In the genomic region with DNA sequence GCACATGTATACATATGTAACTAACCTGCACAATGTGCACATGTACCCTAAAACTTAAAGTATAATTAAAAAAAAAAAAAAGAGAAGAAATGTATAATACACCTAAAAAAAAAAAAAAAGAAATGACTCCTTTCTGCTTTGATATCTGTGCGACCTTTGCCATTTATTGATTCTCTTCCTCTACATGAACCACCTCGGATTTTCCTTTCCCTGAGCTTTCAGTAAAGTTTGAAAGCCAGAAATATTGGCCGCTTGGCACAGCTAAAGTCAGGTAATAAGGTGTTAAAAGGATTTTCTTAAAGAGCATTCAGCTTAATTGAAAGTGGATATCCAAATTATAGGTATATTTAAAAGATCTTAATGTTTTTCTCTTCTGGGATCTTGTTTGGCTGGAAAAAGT, we compare ENCODE assay signal across 28 cellular contexts.
"Had no signal": no experiment of that assay in that cellular context is flagged by ENCODE, and none has a peak within 500 bp of the region (broad histone marks: within the 10 kb centered on the region; RNA-seq: fewer than 3 reads in every experiment).

No MANE protein-coding gene starts in this region.

- H3K27ac ChIP-seq: stomach, suprapubic skin, testis, thoracic aorta, thyroid gland, tibial artery, tibial nerve, transverse colon, upper lobe of left lung, upper lobe of right lung, uterus, vagina had no signal

- H3K36me3 Mint-ChIP-seq: stimulated activated effector memory CD8-positive, alpha-beta T cell treated with anti-CD3 and anti-CD28 coated beads, Interleukin-12 subunit alpha, Interleukin-12 subunit beta, amount 100 ng/mL, for 72 hours; stimulated activated memory B cell treated with anti-CD40 and anti-IgM and Interleukin-4, amounts not matched to agents 10 μg/mL and 1 μg/mL and 100 μg/mL, for 72 hours had no signal

- ATAC-seq: stimulated activated effector memory CD8-positive, alpha-beta T cell treated with anti-CD3 and anti-CD28 coated beads, Interleukin-12 subunit alpha, Interleukin-12 subunit beta, amount 100 ng/mL, for 72 hours; stimulated activated memory B cell treated with anti-CD40 and anti-IgM and Interleukin-4, amounts not matched to agents 10 μg/mL and 1 μg/mL and 100 μg/mL, for 72 hours; stimulated activated naive B cell treated with anti-CD40 and anti-IgM and Interleukin-4, amounts not matched to agents 10 μg/mL and 1 μg/mL and 100 μg/mL, for 72 hours; stimulated activated naive CD8-positive, alpha-beta T cell treated with anti-CD3 and anti-CD28 coated beads, Interleukin-15, amount 100 ng/mL, for 72 hours; stimulated activated naive CD8-positive, alpha-beta T cell treated with anti-CD3 and anti-CD28 coated beads, Interleukin-15, Interleukin-2, amounts not matched to agents 100 U/mL and 50 U/mL, for 24 hours; upper lobe of right lung had no signal

- H3K27me3 Mint-ChIP-seq: stimulated activated memory B cell treated with anti-CD40 and anti-IgM and Interleukin-4, amounts not matched to agents 10 μg/mL and 1 μg/mL and 100 μg/mL, for 72 hours; stimulated activated naive CD8-positive, alpha-beta T cell treated with anti-CD3 and anti-CD28 coated beads, Interleukin-15, amount 100 ng/mL, for 72 hours; stimulated activated naive CD8-positive, alpha-beta T cell treated with anti-CD3 and anti-CD28 coated beads, Interleukin-15, Interleukin-2, amounts not matched to agents 100 ng/mL and 50 ng/mL, for 24 hours had no signal

- H3K36me3 ChIP-seq: stomach, suprapubic skin, thoracic aorta, thyroid gland, tibial artery, tibial nerve, transverse colon, upper lobe of left lung, upper lobe of right lung, uterus, vagina had no signal

- H3K9me3 ChIP-seq: suprapubic skin, testis, thoracic aorta, thyroid gland, tibial artery, tibial nerve, transverse colon, upper lobe of right lung, uterus, vagina had no signal

- H3K27ac Mint-ChIP-seq: stimulated activated effector memory CD8-positive, alpha-beta T cell treated with anti-CD3 and anti-CD28 coated beads, Interleukin-12 subunit alpha, Interleukin-12 subunit beta, amount 100 ng/mL, for 72 hours; stimulated activated memory B cell treated with anti-CD40 and anti-IgM and Interleukin-4, amounts not matched to agents 10 μg/mL and 1 μg/mL and 100 μg/mL, for 72 hours; stimulated activated naive B cell treated with anti-CD40 and anti-IgM and Interleukin-4, amounts not matched to agents 10 μg/mL and 1 μg/mL and 100 μg/mL, for 72 hours; stimulated activated naive CD8-positive, alpha-beta T cell treated with anti-CD3 and anti-CD28 coated beads, Interleukin-15, amount 100 ng/mL, for 72 hours; stimulated activated naive CD8-positive, alpha-beta T cell treated with anti-CD3 and anti-CD28 coated beads, Interleukin-15, Interleukin-2, amounts not matched to agents 100 ng/mL and 50 ng/mL, for 24 hours had no signal

- H3K4me1 Mint-ChIP-seq: stimulated activated effector memory CD8-positive, alpha-beta T cell treated with anti-CD3 and anti-CD28 coated beads, Interleukin-12 subunit alpha, Interleukin-12 subunit beta, amount 100 ng/mL, for 72 hours; stimulated activated memory B cell treated with anti-CD40 and anti-IgM and Interleukin-4, amounts not matched to agents 10 μg/mL and 1 μg/mL and 100 μg/mL, for 72 hours; stimulated activated naive B cell treated with anti-CD40 and anti-IgM and Interleukin-4, amounts not matched to agents 10 μg/mL and 1 μg/mL and 100 μg/mL, for 72 hours had no signal

- H3K9me3 Mint-ChIP-seq: stimulated activated naive CD8-positive, alpha-beta T cell treated with anti-CD3 and anti-CD28 coated beads, Interleukin-15, Interleukin-2, amounts not matched to agents 100 ng/mL and 50 ng/mL, for 24 hours had no signal

- H3K4me1 ChIP-seq: stomach, suprapubic skin, thyroid gland, tibial nerve, transverse colon, upper lobe of left lung, upper lobe of right lung, uterus, vagina had no signal

- H3K4me3 ChIP-seq: stomach, suprapubic skin, testis, thoracic aorta, thyroid gland, tibial artery, tibial nerve, transverse colon, upper lobe of left lung, upper lobe of right lung, uterus, vagina had no signal

- DNase-seq: stimulated activated CD4-positive, alpha-beta T cell treated with anti-CD3 and anti-CD28 coated beads, Interleukin-2, amount 100 ng/mL, for 48 hours; stimulated activated CD4-positive, alpha-beta T cell treated with anti-CD3 and anti-CD28 coated beads, Interleukin-4, amount 100 ng/mL, for 1 hour; stimulated activated CD4-positive, alpha-beta T cell treated with anti-CD3 and anti-CD28 coated beads, Interleukin-4, amount 100 ng/mL, for 24 hours; stimulated activated CD4-positive, alpha-beta T cell treated with anti-CD3 and anti-CD28 coated beads, Interleukin-4, amount 100 ng/mL, for 4 hours; stimulated activated CD8-positive, alpha-beta memory T cell treated with anti-CD3 and anti-CD28 coated beads, Interleukin-4, amount 100 ng/mL, for 48 hours; stimulated activated naive B cell treated with anti-CD40 and anti-IgM and Interleukin-4, amounts not matched to agents 10 μg/mL and 1 μg/mL and 100 μg/mL, for 72 hours; stimulated activated naive CD4-positive, alpha-beta T cell; stimulated activated naive CD4-positive, alpha-beta T cell treated with Interleukin-2 at 50 U/mL for 16 hours; stimulated activated naive CD8-positive, alpha-beta T cell treated with anti-CD3 and anti-CD28 coated beads, Interleukin-15, amount 100 ng/mL, for 72 hours; stimulated activated naive CD8-positive, alpha-beta T cell treated with anti-CD3 and anti-CD28 coated beads, Interleukin-15, Interleukin-2, amounts not matched to agents 100 U/mL and 50 U/mL, for 24 hours; stomach; substantia nigra; testis; thyroid gland; tibial artery; transverse colon; trophoblast cell; upper lobe of left lung; upper lobe of right lung; uterus had no signal

- FAIRE-seq: urothelium cell line had no signal

- H3K27me3 ChIP-seq: stomach, suprapubic skin, testis, thyroid gland, tibial artery, tibial nerve, transverse colon, upper lobe of left lung, upper lobe of right lung, uterus, vagina had no signal

- H3K4me3 Mint-ChIP-seq: stimulated activated effector memory CD8-positive, alpha-beta T cell treated with anti-CD3 and anti-CD28 coated beads, Interleukin-12 subunit alpha, Interleukin-12 subunit beta, amount 100 ng/mL, for 72 hours; stimulated activated memory B cell treated with anti-CD40 and anti-IgM and Interleukin-4, amounts not matched to agents 10 μg/mL and 1 μg/mL and 100 μg/mL, for 72 hours; stimulated activated naive B cell treated with anti-CD40 and anti-IgM and Interleukin-4, amounts not matched to agents 10 μg/mL and 1 μg/mL and 100 μg/mL, for 72 hours; stimulated activated naive CD8-positive, alpha-beta T cell treated with anti-CD3 and anti-CD28 coated beads, Interleukin-15, amount 100 ng/mL, for 72 hours; stimulated activated naive CD8-positive, alpha-beta T cell treated with anti-CD3 and anti-CD28 coated beads, Interleukin-15, Interleukin-2, amounts not matched to agents 100 ng/mL and 50 ng/mL, for 24 hours had no signal
